Comparison of ENCODE assay signal across 8 cellular contexts in genomic region chr1:172883387-172883791, GRCh38.
DNase-seq lines count a peak whose midpoint lies in the region; ATAC-seq and TF ChIP-seq lines count a peak whose summit lies in the region.

No MANE protein-coding gene starts in this region.

- ATAC-seq in HG02981 (IDR thresholded peaks at IDR 0.05; ENCODE audit: unreplicated experiment) (peak; percentile 85), gastroesophageal sphincter (no peak)
- peak; percentile 97 for ATAC-seq in stimulated activated naive CD8-positive, alpha-beta T cell treated with anti-CD3 and anti-CD28 coated beads, Interleukin-15, amount 100 ng/mL, for 72 hours

- H3K36me3 Mint-ChIP-seq in activated naive CD8-positive, alpha-beta T cell = no peaks in the 10 kb centered on the region
- no peaks in the 10 kb centered on the region for H3K36me3 Mint-ChIP-seq in activated naive CD8-positive, alpha-beta T cell treated with anti-CD3 and anti-CD28 coated beads for 36 hours
- H3K36me3 Mint-ChIP-seq in T-helper 2 cell treated with Interferon-gamma antibody and Interleukin-4, amounts not matched to agents 5 μg/mL and 100 μg/mL, for 36 hours (ENCODE audit: low read depth) = no peaks in the 10 kb centered on the region
- H3K36me3 Mint-ChIP-seq in progenitor cell of endocrine pancreas (ENCODE audit: insufficient read depth) = peaks cover 2% of the 10 kb centered on the region

- no peak overlapping the region for H3K27ac ChIP-seq in gastroesophageal sphincter

- no peak for DNase-seq in activated naive CD8-positive, alpha-beta T cell treated with anti-CD3 and anti-CD28 coated beads for 36 hours
- DNase-seq in T-helper 2 cell treated with Interferon-gamma antibody and Interleukin-4, amounts not matched to agents 5 μg/mL and 100 μg/mL, for 36 hours (ENCODE audit: low spot score) = peak; percentile 50
- DNase-seq in stimulated activated naive CD8-positive, alpha-beta T cell treated with anti-CD3 and anti-CD28 coated beads, Interleukin-15, amount 100 ng/mL, for 72 hours = peak; percentile 29 to 60
- DNase-seq in cortex of kidney (lab: John Stamatoyannopoulos, UW) (no peak), progenitor cell of endocrine pancreas (ENCODE audit: low spot score, unreplicated experiment) (no peak)

- no peak for TF ChIP-seq POLR2A in gastroesophageal sphincter (IDR thresholded peaks at IDR 0.05)

- WGBS in gastroesophageal sphincter (ENCODE audit: low coverage in 1 of 2), 2 donors = 67% methylated on average over 1 to 3 of the region's 3 CpGs

- H3K4me3 Mint-ChIP-seq in activated naive CD8-positive, alpha-beta T cell = peak overlapping the region; percentile 12
- H3K4me3 Mint-ChIP-seq in activated naive CD8-positive, alpha-beta T cell treated with anti-CD3 and anti-CD28 coated beads for 36 hours = no peak overlapping the region
- peak overlapping the region; percentile 14 for H3K4me3 Mint-ChIP-seq in T-helper 2 cell treated with Interferon-gamma antibody and Interleukin-4, amounts not matched to agents 5 μg/mL and 100 μg/mL, for 36 hours
- H3K4me3 Mint-ChIP-seq in stimulated activated naive CD8-positive, alpha-beta T cell treated with anti-CD3 and anti-CD28 coated beads, Interleukin-15, amount 100 ng/mL, for 72 hours = peak overlapping the region; percentile 50 to 69
- no peak overlapping the region for H3K4me3 Mint-ChIP-seq in progenitor cell of endocrine pancreas (ENCODE audit: low read depth)

- no peak for TF ChIP-seq CTCF in gastroesophageal sphincter (IDR thresholded peaks at IDR 0.05)
- TF ChIP-seq CTCF in progenitor cell of endocrine pancreas (IDR thresholded peaks at IDR 0.05; ENCODE audit: unreplicated experiment) = no peak

- peaks cover 0 to 22% (median 2%) of the 10 kb centered on the region in 3 donors for H3K4me1 ChIP-seq in gastroesophageal sphincter

- H3K27me3 Mint-ChIP-seq in activated naive CD8-positive, alpha-beta T cell = no peaks in the 10 kb centered on the region
- peaks cover 13% of the 10 kb centered on the region for H3K27me3 Mint-ChIP-seq in activated naive CD8-positive, alpha-beta T cell treated with anti-CD3 and anti-CD28 coated beads for 36 hours
- peaks cover 68% of the 10 kb centered on the region for H3K27me3 Mint-ChIP-seq in T-helper 2 cell treated with Interferon-gamma antibody and Interleukin-4, amounts not matched to agents 5 μg/mL and 100 μg/mL, for 36 hours (ENCODE audit: low read depth)
- peaks cover 37% of the 10 kb centered on the region for H3K27me3 Mint-ChIP-seq in stimulated activated naive CD8-positive, alpha-beta T cell treated with anti-CD3 and anti-CD28 coated beads, Interleukin-15, amount 100 ng/mL, for 72 hours
- H3K27me3 Mint-ChIP-seq in progenitor cell of endocrine pancreas = peaks cover 16% of the 10 kb centered on the region

- peaks cover 11% of the 10 kb centered on the region for H3K4me1 Mint-ChIP-seq in activated naive CD8-positive, alpha-beta T cell (ENCODE audit: low read depth)
- H3K4me1 Mint-ChIP-seq in activated naive CD8-positive, alpha-beta T cell treated with anti-CD3 and anti-CD28 coated beads for 36 hours = peaks cover 20% of the 10 kb centered on the region
- H3K4me1 Mint-ChIP-seq in T-helper 2 cell treated with Interferon-gamma antibody and Interleukin-4, amounts not matched to agents 5 μg/mL and 100 μg/mL, for 36 hours (ENCODE audit: low read depth) = peaks cover 14% of the 10 kb centered on the region
- peaks cover 21% of the 10 kb centered on the region for H3K4me1 Mint-ChIP-seq in stimulated activated naive CD8-positive, alpha-beta T cell treated with anti-CD3 and anti-CD28 coated beads, Interleukin-15, amount 100 ng/mL, for 72 hours
- peaks cover 24% of the 10 kb centered on the region for H3K4me1 Mint-ChIP-seq in progenitor cell of endocrine pancreas (ENCODE audit: low read depth)

- H3K9me3 Mint-ChIP-seq in activated naive CD8-positive, alpha-beta T cell (ENCODE audit: low read depth) = no peaks in the 10 kb centered on the region
- H3K9me3 Mint-ChIP-seq in activated naive CD8-positive, alpha-beta T cell treated with anti-CD3 and anti-CD28 coated beads for 36 hours = no peaks in the 10 kb centered on the region
- no peaks in the 10 kb centered on the region for H3K9me3 Mint-ChIP-seq in T-helper 2 cell treated with Interferon-gamma antibody and Interleukin-4, amounts not matched to agents 5 μg/mL and 100 μg/mL, for 36 hours
- peaks cover 7 to 11% of the 10 kb centered on the region in 2 donors for H3K9me3 Mint-ChIP-seq in stimulated activated naive CD8-positive, alpha-beta T cell treated with anti-CD3 and anti-CD28 coated beads, Interleukin-15, amount 100 ng/mL, for 72 hours
- H3K9me3 Mint-ChIP-seq in progenitor cell of endocrine pancreas (ENCODE audit: low read depth) = peaks cover 10% of the 10 kb centered on the region

- H3K27ac Mint-ChIP-seq in activated naive CD8-positive, alpha-beta T cell = no peak overlapping the region
- H3K27ac Mint-ChIP-seq in activated naive CD8-positive, alpha-beta T cell treated with anti-CD3 and anti-CD28 coated beads for 36 hours = no peak overlapping the region
- H3K27ac Mint-ChIP-seq in T-helper 2 cell treated with Interferon-gamma antibody and Interleukin-4, amounts not matched to agents 5 μg/mL and 100 μg/mL, for 36 hours = no peak overlapping the region
- H3K27ac Mint-ChIP-seq in stimulated activated naive CD8-positive, alpha-beta T cell treated with anti-CD3 and anti-CD28 coated beads, Interleukin-15, amount 100 ng/mL, for 72 hours = peak overlapping the region in 1 of 2 donors; percentile 72
- no peak overlapping the region for H3K27ac Mint-ChIP-seq in progenitor cell of endocrine pancreas

- no peak for TF ChIP-seq EP300 in gastroesophageal sphincter (IDR thresholded peaks at IDR 0.05)

- H3K4me3 ChIP-seq in gastroesophageal sphincter = no peak overlapping the region

- H3K36me3 ChIP-seq in gastroesophageal sphincter = no peaks in the 10 kb centered on the region

- H3K27me3 ChIP-seq in gastroesophageal sphincter = no peaks in the 10 kb centered on the region

- no peaks in the 10 kb centered on the region for H3K9me3 ChIP-seq in gastroesophageal sphincter

Comparison
In these comparisons a context has a peak if more than half of its experiments do, and no peak if none do; other contexts are left out.
1. H3K4me3 Mint-ChIP-seq: peak in activated naive CD8-positive, alpha-beta T cell (single experiment), T-helper 2 cell treated with Interferon-gamma antibody and Interleukin-4, amounts not matched to agents 5 μg/mL and 100 μg/mL, for 36 hours (single experiment) and stimulated activated naive CD8-positive, alpha-beta T cell treated with anti-CD3 and anti-CD28 coated beads, Interleukin-15, amount 100 ng/mL, for 72 hours (2 of 2); none in activated naive CD8-positive, alpha-beta T cell treated with anti-CD3 and anti-CD28 coated beads for 36 hours (single experiment) and progenitor cell of endocrine pancreas (single experiment).
2. DNase-seq: peak in T-helper 2 cell treated with Interferon-gamma antibody and Interleukin-4, amounts not matched to agents 5 μg/mL and 100 μg/mL, for 36 hours (single experiment) and stimulated activated naive CD8-positive, alpha-beta T cell treated with anti-CD3 and anti-CD28 coated beads, Interleukin-15, amount 100 ng/mL, for 72 hours (2 of 2); none in activated naive CD8-positive, alpha-beta T cell treated with anti-CD3 and anti-CD28 coated beads for 36 hours (single experiment), cortex of kidney (single experiment) and progenitor cell of endocrine pancreas (single experiment).